In the genomic region with DNA sequence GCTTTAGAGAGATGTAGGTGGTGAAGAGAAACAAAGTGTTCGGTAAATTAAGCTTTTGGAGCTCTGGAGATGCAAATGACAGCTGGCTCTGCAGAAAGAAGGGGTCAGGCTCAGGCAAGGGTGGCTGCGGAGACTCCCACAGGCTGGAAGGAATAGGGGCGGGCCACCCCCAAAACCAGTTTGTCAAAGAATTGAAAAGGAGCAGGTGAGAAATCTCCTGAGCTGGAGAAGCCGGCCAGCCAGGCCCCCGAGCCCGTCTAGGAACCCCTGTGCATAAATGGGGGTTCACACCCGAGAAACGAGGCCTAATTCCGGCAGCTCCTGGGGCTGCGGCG, we compare ENCODE assay signal across 1 cellular context.
TF ChIP-seq lines count a peak whose summit lies in the region.

No MANE protein-coding gene starts in this region.

TF ChIP-seq in K562, 482 proteins besides CTCF, POLR2A, EP300 and RAD21:
- TF ChIP-seq, protein P1, sequence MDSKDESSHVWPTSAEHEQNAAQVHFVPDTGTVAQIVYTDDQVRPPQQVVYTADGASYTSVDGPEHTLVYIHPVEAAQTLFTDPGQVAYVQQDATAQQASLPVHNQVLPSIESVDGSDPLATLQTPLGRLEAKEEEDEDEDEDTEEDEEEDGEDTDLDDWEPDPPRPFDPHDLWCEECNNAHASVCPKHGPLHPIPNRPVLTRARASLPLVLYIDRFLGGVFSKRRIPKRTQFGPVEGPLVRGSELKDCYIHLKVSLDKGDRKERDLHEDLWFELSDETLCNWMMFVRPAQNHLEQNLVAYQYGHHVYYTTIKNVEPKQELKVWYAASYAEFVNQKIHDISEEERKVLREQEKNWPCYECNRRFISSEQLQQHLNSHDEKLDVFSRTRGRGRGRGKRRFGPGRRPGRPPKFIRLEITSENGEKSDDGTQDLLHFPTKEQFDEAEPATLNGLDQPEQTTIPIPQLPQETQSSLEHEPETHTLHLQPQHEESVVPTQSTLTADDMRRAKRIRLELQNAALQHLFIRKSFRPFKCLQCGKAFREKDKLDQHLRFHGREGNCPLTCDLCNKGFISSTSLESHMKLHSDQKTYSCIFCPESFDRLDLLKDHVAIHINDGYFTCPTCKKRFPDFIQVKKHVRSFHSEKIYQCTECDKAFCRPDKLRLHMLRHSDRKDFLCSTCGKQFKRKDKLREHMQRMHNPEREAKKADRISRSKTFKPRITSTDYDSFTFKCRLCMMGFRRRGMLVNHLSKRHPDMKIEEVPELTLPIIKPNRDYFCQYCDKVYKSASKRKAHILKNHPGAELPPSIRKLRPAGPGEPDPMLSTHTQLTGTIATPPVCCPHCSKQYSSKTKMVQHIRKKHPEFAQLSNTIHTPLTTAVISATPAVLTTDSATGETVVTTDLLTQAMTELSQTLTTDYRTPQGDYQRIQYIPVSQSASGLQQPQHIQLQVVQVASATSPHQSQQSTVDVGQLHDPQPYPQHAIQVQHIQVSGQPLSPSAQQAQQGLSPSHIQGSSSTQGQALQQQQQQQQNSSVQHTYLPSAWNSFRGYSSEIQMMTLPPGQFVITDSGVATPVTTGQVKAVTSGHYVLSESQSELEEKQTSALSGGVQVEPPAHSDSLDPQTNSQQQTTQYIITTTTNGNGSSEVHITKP (IDR thresholded peaks at IDR 0.05; ENCODE audit: partially characterized antibody), result no peak
- TF ChIP-seq ID3 (CRISPR knock-in tag; IDR thresholded peaks at IDR 0.05), result no peak
- peak; percentile 35; the same call in 1 of the 2 replicates for TF ChIP-seq ID3 (tag; IDR thresholded peaks at IDR 0.05)
